ENCODE assay signal across 8 cellular contexts in genomic region chr14:23556700-23557440, GRCh38. TPM values are rescaled to one million over a fixed set of nuclear protein-coding genes. Genes with fewer than 3 reads are reported as not detected.
A peak's percentile ranks its signal among the peaks of the same experiment; 100 is the strongest.
DNase-seq lines count a peak whose midpoint lies in the region; ATAC-seq and TF ChIP-seq lines count a peak whose summit lies in the region.

No MANE protein-coding gene starts in this region.

- H3K36me3 Mint-ChIP-seq in activated naive CD4-positive, alpha-beta T cell treated with anti-CD3 and anti-CD28 coated beads, Interleukin-2, amount 10 ng/mL, durations not matched to agents 7 days and 5 days, result peaks cover 30% of the 10 kb centered on the region
- peaks cover 33% of the 10 kb centered on the region for H3K36me3 Mint-ChIP-seq in activated T-helper 2 cell treated with anti-CD3 and anti-CD28 coated beads, Interferon-gamma antibody, Interleukin-2, Interleukin-4, amounts not matched to agents 10 μg/mL and 5 μg/mL and 100 μg/mL, durations not matched to agents 14 hours and 24 hours and 36 hours (ENCODE audit: low read depth)

- peak overlapping the region; percentile 95 for H3K4me3 Mint-ChIP-seq in activated naive CD4-positive, alpha-beta T cell treated with anti-CD3 and anti-CD28 coated beads, Interleukin-2, amount 10 ng/mL, durations not matched to agents 7 days and 5 days
- peak overlapping the region; percentile 96 for H3K4me3 Mint-ChIP-seq in activated T-helper 2 cell treated with anti-CD3 and anti-CD28 coated beads, Interferon-gamma antibody, Interleukin-2, Interleukin-4, amounts not matched to agents 10 μg/mL and 5 μg/mL and 100 μg/mL, durations not matched to agents 14 hours and 24 hours and 36 hours (ENCODE audit: low read depth)

- peak overlapping the region; percentile 91 for H3K27ac Mint-ChIP-seq in activated naive CD4-positive, alpha-beta T cell treated with anti-CD3 and anti-CD28 coated beads, Interleukin-2, amount 10 ng/mL, durations not matched to agents 7 days and 5 days
- peak overlapping the region; percentile 97 for H3K27ac Mint-ChIP-seq in activated T-helper 2 cell treated with anti-CD3 and anti-CD28 coated beads, Interferon-gamma antibody, Interleukin-2, Interleukin-4, amounts not matched to agents 10 μg/mL and 5 μg/mL and 100 μg/mL, durations not matched to agents 14 hours and 24 hours and 36 hours

- H3K36me3 ChIP-seq in thyroid gland, result peaks cover 9 to 21% of the 10 kb centered on the region in 2 donors

- WGBS in thyroid gland, 2 donors, result 43 to 45% methylated on average over 14 to 17 of the region's 17 CpGs

- no peaks in the 10 kb centered on the region for H3K9me3 Mint-ChIP-seq in activated naive CD4-positive, alpha-beta T cell treated with anti-CD3 and anti-CD28 coated beads, Interleukin-2, amount 10 ng/mL, durations not matched to agents 7 days and 5 days
- H3K9me3 Mint-ChIP-seq in activated T-helper 2 cell treated with anti-CD3 and anti-CD28 coated beads, Interferon-gamma antibody, Interleukin-2, Interleukin-4, amounts not matched to agents 10 μg/mL and 5 μg/mL and 100 μg/mL, durations not matched to agents 14 hours and 24 hours and 36 hours, result no peaks in the 10 kb centered on the region

- H3K27me3 Mint-ChIP-seq in activated naive CD4-positive, alpha-beta T cell treated with anti-CD3 and anti-CD28 coated beads, Interleukin-2, amount 10 ng/mL, durations not matched to agents 7 days and 5 days, result no peaks in the 10 kb centered on the region
- no peaks in the 10 kb centered on the region for H3K27me3 Mint-ChIP-seq in activated T-helper 2 cell treated with anti-CD3 and anti-CD28 coated beads, Interferon-gamma antibody, Interleukin-2, Interleukin-4, amounts not matched to agents 10 μg/mL and 5 μg/mL and 100 μg/mL, durations not matched to agents 14 hours and 24 hours and 36 hours (ENCODE audit: low read depth)

- H3K9me3 ChIP-seq in thyroid gland, result no peaks in the 10 kb centered on the region

- no peak for ATAC-seq in GM18868 (IDR thresholded peaks at IDR 0.05; ENCODE audit: unreplicated experiment)
- ATAC-seq in HG02852 (IDR thresholded peaks at IDR 0.05; ENCODE audit: unreplicated experiment), result no peak

- no peak for TF ChIP-seq CTCF in thyroid gland (IDR thresholded peaks at IDR 0.05)

- H3K4me1 ChIP-seq in thyroid gland, result peaks cover 15 to 19% of the 10 kb centered on the region in 2 donors

- CTCF ChIA-PET in activated naive CD4-positive, alpha-beta T cell treated with anti-CD3 and anti-CD28 coated beads, Interleukin-2, amount 10 ng/mL, durations not matched to agents 7 days and 5 days (lab: Charles Lee), result interaction anchor here (1.2 to 15.2 kb wide), 3 partner anchors 11 to 77 kb away, joined by 5 to 238 read pairs (median 51); partner anchors contain the start of gene AP1G2

- peak overlapping the region; percentile 93 to 97 (median 97) for H3K27ac ChIP-seq in thyroid gland

- H3K27me3 ChIP-seq in thyroid gland, result no peaks in the 10 kb centered on the region

- peaks cover 48% of the 10 kb centered on the region for H3K4me1 Mint-ChIP-seq in activated naive CD4-positive, alpha-beta T cell treated with anti-CD3 and anti-CD28 coated beads, Interleukin-2, amount 10 ng/mL, durations not matched to agents 7 days and 5 days
- H3K4me1 Mint-ChIP-seq in activated T-helper 2 cell treated with anti-CD3 and anti-CD28 coated beads, Interferon-gamma antibody, Interleukin-2, Interleukin-4, amounts not matched to agents 10 μg/mL and 5 μg/mL and 100 μg/mL, durations not matched to agents 14 hours and 24 hours and 36 hours (ENCODE audit: low read depth), result peaks cover 30% of the 10 kb centered on the region

- no peak for TF ChIP-seq POLR2A in thyroid gland (IDR thresholded peaks at IDR 0.05)

- no peak for DNase-seq in activated naive CD4-positive, alpha-beta T cell treated with anti-CD3 and anti-CD28 coated beads, Interleukin-2, amount 10 ng/mL, durations not matched to agents 7 days and 5 days
- no peak for DNase-seq in activated naive CD4-positive, alpha-beta T cell (lab: John Stamatoyannopoulos, UW)
- no peak for DNase-seq in activated T-helper 2 cell treated with anti-CD3 and anti-CD28 coated beads, Interferon-gamma antibody, Interleukin-2, Interleukin-4, amounts not matched to agents 10 μg/mL and 5 μg/mL and 100 μg/mL, durations not matched to agents 14 hours and 24 hours and 36 hours (ENCODE audit: low spot score)
- DNase-seq in kidney tubule cell (ENCODE audit: low spot score), result peak; percentile 40
- DNase-seq in thyroid gland, result no peak
- DNase-seq in effector CD8-positive, alpha-beta T cell (lab: John Stamatoyannopoulos, UW), result no peak

- intact Hi-C loops in activated T-helper 2 cell treated with anti-CD3 and anti-CD28 coated beads, Interferon-gamma antibody, Interleukin-2, Interleukin-4, amounts not matched to agents 10 μg/mL and 5 μg/mL and 100 μg/mL, durations not matched to agents 14 hours and 24 hours and 36 hours (cut with micrococcal nuclease), result loop anchor here (5.0 kb wide), 1 partner anchor 235 kb away; the partner anchor contains the start of gene PABPN1
- intact Hi-C loops in thyroid gland (cut with DNase I), result no loop called here

- peak overlapping the region; percentile 65 to 71 (median 70) for H3K4me3 ChIP-seq in thyroid gland (replicated peaks in 1 of 3)

RNA-seq across cellular contexts. Expression of gene THTPA, which starts 0.8 kb away (rescaled TPM):
- total RNA-seq in activated T-helper 2 cell treated with anti-CD3 and anti-CD28 coated beads, Interferon-gamma antibody, Interleukin-2, Interleukin-4, amounts not matched to agents 10 μg/mL and 5 μg/mL and 100 μg/mL, durations not matched to agents 14 hours and 24 hours and 36 hours, result 12.8 and 13.7 TPM in 2 replicates
- 10 to 100 TPM; 15.3 to 48.1 (median 28.3) TPM for total RNA-seq in thyroid gland

RNA-seq across cellular contexts. Expression of gene ZFHX2, which starts 5.3 kb away (rescaled TPM):
- 2.0 and 2.5 TPM in 2 replicates for total RNA-seq in activated T-helper 2 cell treated with anti-CD3 and anti-CD28 coated beads, Interferon-gamma antibody, Interleukin-2, Interleukin-4, amounts not matched to agents 10 μg/mL and 5 μg/mL and 100 μg/mL, durations not matched to agents 14 hours and 24 hours and 36 hours
- total RNA-seq in thyroid gland, result 1 to 10 TPM in 3 of 4 donors, under 1 TPM in 1; 0.46 to 2.3 (median 1.4) TPM

RNA-seq across cellular contexts. Expression of gene AP1G2, which starts 10.7 kb away (rescaled TPM):
- 164 and 170 TPM in 2 replicates for total RNA-seq in activated T-helper 2 cell treated with anti-CD3 and anti-CD28 coated beads, Interferon-gamma antibody, Interleukin-2, Interleukin-4, amounts not matched to agents 10 μg/mL and 5 μg/mL and 100 μg/mL, durations not matched to agents 14 hours and 24 hours and 36 hours
- 100 to 1,000 TPM in 3 of 4 donors, 10 to 100 TPM in 1; 71.6 to 128 (median 114) TPM for total RNA-seq in thyroid gland

RNA-seq across cellular contexts. Expression of gene JPH4, which starts 21.7 kb away (rescaled TPM):
- total RNA-seq in activated T-helper 2 cell treated with anti-CD3 and anti-CD28 coated beads, Interferon-gamma antibody, Interleukin-2, Interleukin-4, amounts not matched to agents 10 μg/mL and 5 μg/mL and 100 μg/mL, durations not matched to agents 14 hours and 24 hours and 36 hours, result 0.09 TPM in 2 replicates
- total RNA-seq in thyroid gland, result under 1 TPM in 3 of 4 donors, not detected in 1; 0.11 to 0.54 (median 0.27) TPM
